ENCODE assay signal across 19 cellular contexts in the genomic region with DNA sequence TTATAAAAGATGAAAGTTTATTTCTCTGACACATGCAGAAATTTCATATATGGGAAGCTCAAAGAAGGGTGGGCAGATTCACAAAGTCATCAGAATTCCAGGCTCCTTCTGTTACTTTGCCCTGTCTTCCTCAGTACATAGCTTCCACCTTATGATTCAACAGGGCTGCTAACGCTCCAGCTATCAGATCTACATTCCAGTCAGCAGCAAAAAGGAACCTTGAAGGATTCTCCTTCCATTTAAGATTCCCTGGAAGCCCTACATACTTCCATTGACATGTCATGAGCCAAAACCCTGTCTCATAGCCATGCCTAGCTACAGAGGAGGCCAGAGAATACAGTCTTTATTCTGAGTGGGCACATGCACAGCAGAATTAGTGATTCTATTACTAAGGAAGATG.
DNase-seq lines count a peak whose midpoint lies in the region; ATAC-seq, FAIRE-seq and TF ChIP-seq lines count a peak whose summit lies in the region.
"Had no signal": no experiment of that assay in that cellular context is flagged by ENCODE, and none has a peak within 500 bp of the region (broad histone marks: within the 10 kb centered on the region; RNA-seq: fewer than 3 reads in every experiment).

No MANE protein-coding gene starts in this region.

- peaks cover 31 to 45% (median 44%) of the 10 kb centered on the region in 4 donors for H3K4me1 Mint-ChIP-seq in CD4-positive, alpha-beta memory T cell
- peaks cover 35 to 43% of the 10 kb centered on the region in 2 donors for H3K4me1 Mint-ChIP-seq in stimulated activated naive B cell treated with anti-CD40 and anti-IgM and Interleukin-4, amounts not matched to agents 10 μg/mL and 1 μg/mL and 100 μg/mL, for 72 hours

- 0% methylated on average over 1 of the region's 1 CpG for WGBS in K562 (ENCODE audit: insufficient coverage, low coverage, missing lambda C conversion rate)
- no CpG with 5 or more reads among the region's 1 CpG for WGBS in mesendoderm (ENCODE audit: extremely low coverage, insufficient coverage, low lambda C conversion rate)

- no peak overlapping the region for H2BK120ac ChIP-seq in mesendoderm (ENCODE audit: low read depth, low read length)

- no peak overlapping the region for H4K5ac ChIP-seq in mesendoderm (ENCODE audit: low read length)

- CTCF ChIA-PET in CD4-positive, alpha-beta memory T cell (lab: Charles Lee; ENCODE audit: partially characterized antibody), result interaction anchor here (1.0 to 3.0 kb wide), 7 partner anchors 9 to 90 kb away, joined by 3 to 9 read pairs (median 3); no protein-coding TSS in a partner anchor
- CTCF ChIA-PET in K562 (lab: Yijun Ruan, JAX; ENCODE audit: low intra/inter-chr PET ratio), result no interaction called here

- TF ChIP-seq CTCF in K562 (IDR thresholded peaks at IDR 0.05 in 2 of 3, conservative IDR thresholded peaks at IDR 0.05 in 1 of 3; ENCODE audit: insufficient read depth in 2 of 3, low read depth in 1 of 3, low read length in 3 of 3), result no peak

- peak overlapping the region in 2 of 8 donors; percentile 2 to 58 for H3K4me3 Mint-ChIP-seq in CD4-positive, alpha-beta memory T cell
- H3K4me3 Mint-ChIP-seq in stimulated activated naive B cell treated with anti-CD40 and anti-IgM and Interleukin-4, amounts not matched to agents 10 μg/mL and 1 μg/mL and 100 μg/mL, for 72 hours, result no peak overlapping the region
- H3K4me3 Mint-ChIP-seq: CD4-positive, alpha-beta T cell; GM23338; HFFc6 had no signal

- TF ChIP-seq EP300 in K562 (IDR thresholded peaks at IDR 0.05; ENCODE audit: low read length), result no peak

- intact Hi-C loops in CD4-positive, alpha-beta memory T cell (cut with micrococcal nuclease), result no loop called here
- intact Hi-C loops in K562 (cut with micrococcal nuclease), result no loop called here

- no peak overlapping the region for H3K23ac ChIP-seq in mesendoderm (ENCODE audit: low read length)

- POLR2A ChIA-PET in CD4-positive, alpha-beta memory T cell (lab: Charles Lee; ENCODE audit: partially characterized antibody), result no interaction called here
- POLR2A ChIA-PET in K562 (lab: Yijun Ruan, JAX), result interaction anchor here (0.7 to 0.8 kb wide), 2 partner anchors 22 to 235 kb away, joined by 3 to 4 read pairs; no protein-coding TSS in a partner anchor

- H3K4me2 ChIP-seq in K562 (ENCODE audit: insufficient read depth, low read length), result no peak overlapping the region
- no peak overlapping the region for H3K4me2 ChIP-seq in mesendoderm (ENCODE audit: low read length)
- H3K4me2 ChIP-seq: GM23338 had no signal

- TF ChIP-seq POLR2A in K562 (conservative IDR thresholded peaks at IDR 0.05), result no peak

- H3K79me1 ChIP-seq in mesendoderm (ENCODE audit: low read length), result no peaks in the 10 kb centered on the region

- H3K27me3 Mint-ChIP-seq in CD4-positive, alpha-beta memory T cell, result peaks cover 0 to 2% of the 10 kb centered on the region in 2 donors
- H3K27me3 Mint-ChIP-seq in stimulated activated naive B cell treated with anti-CD40 and anti-IgM and Interleukin-4, amounts not matched to agents 10 μg/mL and 1 μg/mL and 100 μg/mL, for 72 hours, result peaks cover 4 to 17% of the 10 kb centered on the region in 2 donors

- ATAC-seq in K562, result no peak
- no peak for ATAC-seq in stimulated activated naive B cell treated with anti-CD40 and anti-IgM and Interleukin-4, amounts not matched to agents 10 μg/mL and 1 μg/mL and 100 μg/mL, for 72 hours (replicated peaks)
- no peak for ATAC-seq in GM19035 (IDR thresholded peaks at IDR 0.05; ENCODE audit: unreplicated experiment)
- ATAC-seq: GM23338, HCT116 had no signal

- no peak overlapping the region for H3K27ac ChIP-seq in CD4-positive, alpha-beta memory T cell (ENCODE audit: low read depth, low read length)
- H3K27ac ChIP-seq in K562 (ENCODE audit: extremely low read depth, low read depth, low read length), result no peak overlapping the region
- no peak overlapping the region for H3K27ac ChIP-seq in mesendoderm (ENCODE audit: low read depth, low read length)
- H3K27ac ChIP-seq: C4-2B had no signal

- no peak overlapping the region for H2BK15ac ChIP-seq in mesendoderm (replicated peaks; ENCODE audit: low read depth)

- no peak for TF ChIP-seq RAD21 in K562 (CRISPR knock-in tag; conservative IDR thresholded peaks at IDR 0.05 in 1 of 2, IDR thresholded peaks at IDR 0.05 in 1 of 2)

- no peak overlapping the region for H3K4ac ChIP-seq in mesendoderm (ENCODE audit: low read depth, low read length)

- H3K36me3 Mint-ChIP-seq in CD4-positive, alpha-beta memory T cell, result no peaks in the 10 kb centered on the region
- no peaks in the 10 kb centered on the region for H3K36me3 Mint-ChIP-seq in stimulated activated naive B cell treated with anti-CD40 and anti-IgM and Interleukin-4, amounts not matched to agents 10 μg/mL and 1 μg/mL and 100 μg/mL, for 72 hours

- H3K9ac ChIP-seq in K562 (ENCODE audit: insufficient read depth in 1 of 2, low read depth in 2 of 2, low read length in 2 of 2) (no peak overlapping the region), mesendoderm (ENCODE audit: low read length) (no peak overlapping the region)

- no peak overlapping the region for H4K8ac ChIP-seq in mesendoderm (ENCODE audit: low read depth, low read length)

- no peak for FAIRE-seq in K562 (lab: Jason Lieb, UNC)
- FAIRE-seq: A204.1, GM19239 had no signal

- no peak overlapping the region for H2AK5ac ChIP-seq in mesendoderm (ENCODE audit: low read length)

- H4K20me1 ChIP-seq in K562 (replicated peaks; ENCODE audit: control insufficient read depth, insufficient read depth, low read length), result no peaks in the 10 kb centered on the region; the same call in 1 of the 2 replicates

- H3K27ac Mint-ChIP-seq in CD4-positive, alpha-beta memory T cell, result peak overlapping the region in 4 of 7 donors; percentile 4 to 88 (median 63)
- peak overlapping the region; percentile 56 for H3K27ac Mint-ChIP-seq in stimulated activated naive B cell treated with anti-CD40 and anti-IgM and Interleukin-4, amounts not matched to agents 10 μg/mL and 1 μg/mL and 100 μg/mL, for 72 hours
- H3K27ac Mint-ChIP-seq: CD4-positive, alpha-beta T cell; GM23338; HFFc6 had no signal

- DNase-seq in CD4-positive, alpha-beta memory T cell, result no peak
- DNase-seq in K562 (ENCODE audit: extremely low read depth in 1 of 4, low spot score in 3 of 4), result no peak
- DNase-seq in mesendoderm, result peak; percentile 20
- no peak for DNase-seq in stimulated activated naive B cell treated with anti-CD40 and anti-IgM and Interleukin-4, amounts not matched to agents 10 μg/mL and 1 μg/mL and 100 μg/mL, for 72 hours
- no peak for DNase-seq in activated CD4-positive, alpha-beta T cell treated with anti-CD3 and anti-CD28 coated beads, Interleukin-2, amount 50 U/mL, for 1 hour
- DNase-seq in NCI-H2227 treated with DMSO at 0.1 percent for 48 hours (lab: John Stamatoyannopoulos, UW), result no peak
- DNase-seq: ACHN; BE2C; CD4-positive, alpha-beta T cell; DMS79 treated with DMSO at 0.1 percent for 48 hours; GF-D8; H7; HFFc6 had no signal

- in situ Hi-C loops in K562 (cut with MboI), result no loop called here

- no peaks in the 10 kb centered on the region for H3K9me1 ChIP-seq in K562 (ENCODE audit: control insufficient read depth, insufficient read depth, low read length)

- H3K4me1 ChIP-seq in CD4-positive, alpha-beta memory T cell (ENCODE audit: insufficient read depth, low read length), result peaks cover 44% of the 10 kb centered on the region
- H3K4me1 ChIP-seq in K562 (replicated peaks in 1 of 2; ENCODE audit: control insufficient read depth in 2 of 2, insufficient read depth in 2 of 2, low read length in 2 of 2) (peaks cover 6 to 11% of the 10 kb centered on the region in 2 experiments; a peak in 4 of 5 replicates), mesendoderm (ENCODE audit: control insufficient read depth, low read depth, low read length) (peaks cover 13% of the 10 kb centered on the region)
- H3K4me1 ChIP-seq: BE2C had no signal

- H3K4me3 ChIP-seq in CD4-positive, alpha-beta memory T cell (ENCODE audit: low read length in 2 of 2), result no peak overlapping the region
- H3K4me3 ChIP-seq in K562 (no peak overlapping the region), mesendoderm (ENCODE audit: low read length) (no peak overlapping the region)
- H3K4me3 ChIP-seq: GM23338 had no signal

- no peaks in the 10 kb centered on the region for H3K27me3 ChIP-seq in CD4-positive, alpha-beta memory T cell (ENCODE audit: insufficient read depth, low read length)
- H3K27me3 ChIP-seq in K562 (ENCODE audit: control insufficient read depth in 2 of 2, insufficient read depth in 2 of 2, low read length in 2 of 2) (peaks cover 22 to 56% of the 10 kb centered on the region in 2 experiments), mesendoderm (ENCODE audit: insufficient read depth, low read length, poor library complexity) (no peaks in the 10 kb centered on the region)

- H3K18ac ChIP-seq in mesendoderm (ENCODE audit: low read length), result no peak overlapping the region

- no peaks in the 10 kb centered on the region for H3K9me3 ChIP-seq in CD4-positive, alpha-beta memory T cell (ENCODE audit: control insufficient read depth in 1 of 2, low read length in 2 of 2)
- H3K9me3 ChIP-seq in K562 (replicated peaks; ENCODE audit: control insufficient read depth, insufficient read depth, low read depth, low read length), result no peaks in the 10 kb centered on the region
- H3K9me3 ChIP-seq: BE2C had no signal

- H2AFZ ChIP-seq in K562 (ENCODE audit: low read depth, low read length), result no peak overlapping the region

- no peaks in the 10 kb centered on the region for H3K36me3 ChIP-seq in CD4-positive, alpha-beta memory T cell (ENCODE audit: insufficient read depth, low read length)
- no peaks in the 10 kb centered on the region for H3K36me3 ChIP-seq in K562 (ENCODE audit: control insufficient read depth, insufficient read depth, low read length)
- no peaks in the 10 kb centered on the region for H3K36me3 ChIP-seq in mesendoderm (ENCODE audit: control insufficient read depth, insufficient read depth, low read length)
- H3K36me3 ChIP-seq: BE2C had no signal

- no peak overlapping the region for H3K56ac ChIP-seq in mesendoderm (ENCODE audit: low read length)

- no peaks in the 10 kb centered on the region for H3K9me3 Mint-ChIP-seq in CD4-positive, alpha-beta memory T cell
- peaks cover 0 to 5% of the 10 kb centered on the region in 2 donors for H3K9me3 Mint-ChIP-seq in stimulated activated naive B cell treated with anti-CD40 and anti-IgM and Interleukin-4, amounts not matched to agents 10 μg/mL and 1 μg/mL and 100 μg/mL, for 72 hours
- H3K9me3 Mint-ChIP-seq: CD4-positive, alpha-beta T cell; GM23338; HFFc6 had no signal

- no TSS peak for BruUV-seq in K562 (replicated peaks; lab: Mats Ljungman, UMichigan)

- H3K79me2 ChIP-seq in K562 (ENCODE audit: control insufficient read depth, insufficient read depth, low read length) (no peaks in the 10 kb centered on the region), mesendoderm (ENCODE audit: control insufficient read depth, insufficient read depth, low read length) (no peaks in the 10 kb centered on the region)

- H2BK5ac ChIP-seq in mesendoderm (ENCODE audit: low read length), result no peak overlapping the region

TF ChIP-seq in K562, 482 proteins besides CTCF, POLR2A, EP300 and RAD21:
- TF ChIP-seq RBM25 (IDR thresholded peaks at IDR 0.05; ENCODE audit: low read depth, low read length, severe bottlenecking), result peak; percentile 63
- no peak for TF ChIP-seq ZNF551 (CRISPR knock-in tag; IDR thresholded peaks at IDR 0.05)
TF ChIP-seq in K562: peak in this region for 1.
